In the genomic region with DNA sequence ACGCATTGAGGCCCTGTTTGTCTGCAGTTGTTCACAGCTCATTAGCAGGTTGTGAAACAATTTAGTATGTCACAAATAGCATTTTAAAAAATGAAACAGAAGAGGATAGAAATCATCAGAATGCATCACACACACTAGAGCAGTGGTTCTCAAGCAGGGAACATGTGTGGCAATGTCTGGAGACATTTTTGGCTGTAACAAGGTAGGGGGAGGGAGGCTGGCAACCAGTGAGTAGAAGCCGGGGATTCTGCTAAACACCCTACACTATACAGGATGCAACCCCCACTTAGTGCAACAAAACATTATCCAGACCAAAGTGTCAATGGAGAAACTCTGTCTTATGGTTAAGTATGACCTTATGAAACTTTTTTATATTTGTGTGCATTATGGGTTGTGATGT, we compare ENCODE assay signal across 23 cellular contexts. TPM values are rescaled to one million over a fixed set of nuclear protein-coding genes. Genes with fewer than 3 reads are reported as not detected.
DNase-seq lines count a peak whose midpoint lies in the region; ATAC-seq and TF ChIP-seq lines count a peak whose summit lies in the region.
"Had no signal": no experiment of that assay in that cellular context is flagged by ENCODE, and none has a peak within 500 bp of the region (broad histone marks: within the 10 kb centered on the region; RNA-seq: fewer than 3 reads in every experiment).

No MANE protein-coding gene starts in this region.

- H3K27me3 Mint-ChIP-seq in CD4-positive, alpha-beta T cell = no peaks in the 10 kb centered on the region
- no peaks in the 10 kb centered on the region for H3K27me3 Mint-ChIP-seq in activated CD8-positive, alpha-beta T cell treated with anti-CD3 and anti-CD28 coated beads, Interleukin-2, amount 10 ng/mL, durations not matched to agents 7 days and 5 days (ENCODE audit: low read depth)
- H3K27me3 Mint-ChIP-seq in naive B cell = no peaks in the 10 kb centered on the region
- H3K27me3 Mint-ChIP-seq: activated CD4-positive, alpha-beta memory T cell treated with anti-CD3 and anti-CD28 coated beads, Interleukin-2, amount 10 ng/mL, durations not matched to agents 7 days and 5 days had no signal

- POLR2A ChIA-PET in CD4-positive, alpha-beta T cell (lab: Charles Lee) = no interaction called here
- POLR2A ChIA-PET in activated CD8-positive, alpha-beta T cell treated with anti-CD3 and anti-CD28 coated beads, Interleukin-2, amount 10 ng/mL, durations not matched to agents 7 days and 5 days (lab: Charles Lee) = no interaction called here

- H3K9me3 Mint-ChIP-seq in CD4-positive, alpha-beta T cell = no peaks in the 10 kb centered on the region
- H3K9me3 Mint-ChIP-seq in activated CD8-positive, alpha-beta T cell treated with anti-CD3 and anti-CD28 coated beads, Interleukin-2, amount 10 ng/mL, durations not matched to agents 7 days and 5 days (ENCODE audit: insufficient read depth) = no peaks in the 10 kb centered on the region
- H3K9me3 Mint-ChIP-seq in naive B cell = peaks cover 0 to 2% (median 0%) of the 10 kb centered on the region in 7 donors
- H3K9me3 Mint-ChIP-seq: GM23338 had no signal

- DNase-seq in CD4-positive, alpha-beta T cell = no peak
- DNase-seq in activated CD8-positive, alpha-beta T cell treated with anti-CD3 and anti-CD28 coated beads, Interleukin-2, amount 10 ng/mL, durations not matched to agents 7 days and 5 days = no peak
- no peak for DNase-seq in naive B cell
- DNase-seq in superior temporal gyrus (ENCODE audit: extremely low spot score) = no peak
- DNase-seq in posterior cingulate gyrus = no peak
- no peak for DNase-seq in KG1 (lab: John Stamatoyannopoulos, UW)
- DNase-seq: activated CD4-positive, alpha-beta memory T cell treated with anti-CD3 and anti-CD28 coated beads, Interleukin-2, amount 10 ng/mL, durations not matched to agents 7 days and 5 days; colonic mucosa; EL; islet precursor cell; mucosa of descending colon; NCI-H2081; NCI-H446 treated with DMSO at 0.1 percent for 48 hours; Peyer's patch; stimulated activated naive CD4-positive, alpha-beta T cell; T-helper 2 cell; thyroid gland had no signal

- H3K36me3 ChIP-seq in BLaER1 = no peaks in the 10 kb centered on the region
- H3K36me3 ChIP-seq: colonic mucosa, esophagus muscularis mucosa, Peyer's patch, SJSA1, thyroid gland had no signal

- no peaks in the 10 kb centered on the region for H3K27me3 ChIP-seq in BLaER1
- no peaks in the 10 kb centered on the region for H3K27me3 ChIP-seq in CD4-positive, alpha-beta T cell (ENCODE audit: control insufficient read depth, insufficient read depth, low read length)
- H3K27me3 ChIP-seq: colonic mucosa, esophagus muscularis mucosa, Peyer's patch, SJSA1, thyroid gland had no signal

- peaks cover 68% of the 10 kb centered on the region for H3K36me3 Mint-ChIP-seq in CD4-positive, alpha-beta T cell (ENCODE audit: low read depth)
- peaks cover 77% of the 10 kb centered on the region for H3K36me3 Mint-ChIP-seq in activated CD8-positive, alpha-beta T cell treated with anti-CD3 and anti-CD28 coated beads, Interleukin-2, amount 10 ng/mL, durations not matched to agents 7 days and 5 days (ENCODE audit: low read depth)
- H3K36me3 Mint-ChIP-seq in naive B cell = peaks cover 40 to 54% of the 10 kb centered on the region in 2 donors

- no peak overlapping the region for H3K27ac ChIP-seq in BLaER1
- H3K27ac ChIP-seq in CD4-positive, alpha-beta T cell (ENCODE audit: low read depth, low read length) = no peak overlapping the region
- H3K27ac ChIP-seq: colonic mucosa, esophagus muscularis mucosa, SJSA1, thyroid gland had no signal

- no peaks in the 10 kb centered on the region for H3K9me3 ChIP-seq in BLaER1
- H3K9me3 ChIP-seq in CD4-positive, alpha-beta T cell (ENCODE audit: control insufficient read depth, low read length) = no peaks in the 10 kb centered on the region
- H3K9me3 ChIP-seq: colonic mucosa, esophagus muscularis mucosa, mucosa of descending colon, Peyer's patch, SJSA1, thyroid gland had no signal

- CTCF ChIA-PET in CD4-positive, alpha-beta T cell (lab: Charles Lee) = no interaction called here
- CTCF ChIA-PET in activated CD8-positive, alpha-beta T cell treated with anti-CD3 and anti-CD28 coated beads, Interleukin-2, amount 10 ng/mL, durations not matched to agents 7 days and 5 days (lab: Charles Lee) = interaction anchor here (0.7 kb wide), 1 partner anchor 138 kb away, joined by 3 read pairs; no protein-coding TSS in a partner anchor

- peak overlapping the region; percentile 83 for H3K27ac Mint-ChIP-seq in CD4-positive, alpha-beta T cell
- peak overlapping the region; percentile 16 for H3K27ac Mint-ChIP-seq in activated CD8-positive, alpha-beta T cell treated with anti-CD3 and anti-CD28 coated beads, Interleukin-2, amount 10 ng/mL, durations not matched to agents 7 days and 5 days
- H3K27ac Mint-ChIP-seq in naive B cell = peak overlapping the region; percentile 8 to 95 (median 90)
- H3K27ac Mint-ChIP-seq: GM23338 had no signal

- intact Hi-C loops in CD4-positive, alpha-beta T cell (cut with DNase I, micrococcal nuclease) = loop anchor here in 1 of 2 experiments (2.0 kb wide), 1 partner anchor 35 kb away; no protein-coding TSS in a partner anchor
- intact Hi-C loops in posterior cingulate gyrus (cut with DNase I) = no loop called here

- peaks cover 43% of the 10 kb centered on the region for H3K4me1 ChIP-seq in BLaER1
- H3K4me1 ChIP-seq: colonic mucosa, esophagus muscularis mucosa, SJSA1, thyroid gland had no signal

- H4K20me1 ChIP-seq in BLaER1 = no peaks in the 10 kb centered on the region

- H3K4me2 ChIP-seq in BLaER1 = 0 out of 2 replicates have a peak overlapping the region, but pooled peaks have one; percentile 48
- H3K4me2 ChIP-seq: GM23338, smooth muscle cell had no signal

- no peak overlapping the region for H3K9ac ChIP-seq in BLaER1

- ATAC-seq in CD4-positive, alpha-beta T cell (ENCODE audit: poor library complexity) = peak; percentile 28
- no peak for ATAC-seq in activated CD8-positive, alpha-beta T cell treated with anti-CD3 and anti-CD28 coated beads, Interleukin-2, amount 10 ng/mL, durations not matched to agents 7 days and 5 days
- ATAC-seq in naive B cell (ENCODE audit: low read depth in 2 of 2) = no peak
- ATAC-seq: GM23338, HepG2, mucosa of descending colon had no signal

- no peak for TF ChIP-seq CTCF in CD4-positive, alpha-beta T cell (IDR thresholded peaks at IDR 0.05)

- H3K4me3 Mint-ChIP-seq in CD4-positive, alpha-beta T cell = peak overlapping the region; percentile 30
- H3K4me3 Mint-ChIP-seq in activated CD8-positive, alpha-beta T cell treated with anti-CD3 and anti-CD28 coated beads, Interleukin-2, amount 10 ng/mL, durations not matched to agents 7 days and 5 days = no peak overlapping the region
- peak overlapping the region in 7 of 8 donors; percentile 65 to 90 (median 75) for H3K4me3 Mint-ChIP-seq in naive B cell
- H3K4me3 Mint-ChIP-seq: activated CD4-positive, alpha-beta memory T cell treated with anti-CD3 and anti-CD28 coated beads, Interleukin-2, amount 10 ng/mL, durations not matched to agents 7 days and 5 days; GM23338 had no signal

- peaks cover 81% of the 10 kb centered on the region for H3K4me1 Mint-ChIP-seq in CD4-positive, alpha-beta T cell (ENCODE audit: low read depth)
- H3K4me1 Mint-ChIP-seq in activated CD8-positive, alpha-beta T cell treated with anti-CD3 and anti-CD28 coated beads, Interleukin-2, amount 10 ng/mL, durations not matched to agents 7 days and 5 days (ENCODE audit: low read depth) = peaks cover 76% of the 10 kb centered on the region
- peaks cover 69 to 93% (median 75%) of the 10 kb centered on the region in 3 donors for H3K4me1 Mint-ChIP-seq in naive B cell

- no peak overlapping the region for H3K4me3 ChIP-seq in BLaER1
- H3K4me3 ChIP-seq: colonic mucosa, esophagus muscularis mucosa, GM23338, mucosa of descending colon, Peyer's patch, SJSA1, smooth muscle cell, thyroid gland had no signal

RNA-seq across cellular contexts. Expression of gene BTLA, which starts 27.3 kb away (rescaled TPM):
- total RNA-seq in CD4-positive, alpha-beta T cell = 1 to 10 TPM; 8.5 to 9.6 TPM
- total RNA-seq in activated CD8-positive, alpha-beta T cell treated with anti-CD3 and anti-CD28 coated beads, Interleukin-2, amount 10 ng/mL, durations not matched to agents 7 days and 5 days = 10 to 100 TPM; 22.3 to 26.0 TPM
- polyA plus RNA-seq in naive B cell (ENCODE audit: low read depth in 6 of 6) = 100 to 1,000 TPM; 109 to 194 (median 148) TPM
- total RNA-seq: GM23338, HepG2, SJSA1, smooth muscle cell had no signal
- polyA plus RNA-seq: HepG2, smooth muscle cell had no signal

Comparison
In these comparisons a context has a peak if more than half of its experiments do, and no peak if none do; other contexts are left out.
1. H3K27ac Mint-ChIP-seq: peak in every context shown above with its lines; median percentile 90 in naive B cell; 83 in CD4-positive, alpha-beta T cell; 16 in activated CD8-positive, alpha-beta T cell treated with anti-CD3 and anti-CD28 coated beads, Interleukin-2, amount 10 ng/mL, durations not matched to agents 7 days and 5 days.